ENCODE assay signal across 28 cellular contexts in the genomic region with DNA sequence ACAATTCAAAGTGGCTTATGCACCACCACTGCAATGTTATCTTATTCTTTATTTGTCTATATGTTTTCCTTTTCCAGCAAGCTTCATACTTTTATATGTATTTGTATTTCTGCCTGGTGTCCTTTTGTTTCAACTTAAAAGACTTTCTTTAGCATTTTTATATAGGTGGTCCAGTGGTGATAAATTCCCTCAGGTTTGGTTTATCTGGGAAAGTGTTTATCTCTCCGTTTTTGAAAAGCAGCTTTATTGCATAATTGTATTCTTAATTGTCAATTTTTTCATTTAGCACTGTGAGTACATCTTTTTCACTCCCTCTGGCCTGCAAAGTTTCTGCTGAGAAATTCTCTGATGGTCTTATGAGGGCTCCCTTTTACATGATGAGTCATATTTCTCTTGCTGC.
"Had no signal": no experiment of that assay in that cellular context is flagged by ENCODE, and none has a peak within 500 bp of the region (broad histone marks: within the 10 kb centered on the region; RNA-seq: fewer than 3 reads in every experiment).

No MANE protein-coding gene starts in this region.

- ATAC-seq: effector memory CD8-positive, alpha-beta T cell; esophagus mucosa; foreskin keratinocyte; gastrocnemius medialis; gastroesophageal sphincter; heart left ventricle; heart right ventricle had no signal

- H3K27me3 ChIP-seq: colonic mucosa, dorsolateral prefrontal cortex, esophagus muscularis mucosa, esophagus squamous epithelium, foreskin keratinocyte, gastrocnemius medialis, gastroesophageal sphincter, heart left ventricle, heart right ventricle, hepatocyte had no signal

- FAIRE-seq: colon, endometrium, endothelial cell of umbilical vein, frontal cortex had no signal

- DNase-seq: colonic mucosa; cortex of kidney; dermis blood vessel endothelial cell; dorsolateral prefrontal cortex; effector CD4-positive, alpha-beta T cell; effector CD8-positive, alpha-beta T cell; effector memory CD4-positive, alpha-beta T cell; effector memory CD8-positive, alpha-beta T cell; endodermal cell; erythroblast; esophagus squamous epithelium; foreskin fibroblast; foreskin keratinocyte; gastrocnemius medialis; glutamatergic neuron; head of caudate nucleus; heart left ventricle; heart right ventricle had no signal

- H3K4me2 ChIP-seq: hepatocyte had no signal

- H3K4me3 ChIP-seq: colonic mucosa, coronary artery, dorsolateral prefrontal cortex, esophagus muscularis mucosa, esophagus squamous epithelium, gastrocnemius medialis, gastroesophageal sphincter, heart left ventricle, heart right ventricle, hepatocyte had no signal

- H2AFZ ChIP-seq: hepatocyte had no signal

- H3K36me3 ChIP-seq: colonic mucosa, esophagus muscularis mucosa, esophagus squamous epithelium, gastrocnemius medialis, gastroesophageal sphincter, heart left ventricle, heart right ventricle had no signal

- H3K79me2 ChIP-seq: hepatocyte had no signal

- H3K4me1 ChIP-seq: colonic mucosa, esophagus muscularis mucosa, esophagus squamous epithelium, gastrocnemius medialis, gastroesophageal sphincter, heart left ventricle, heart right ventricle had no signal

- H3K9me3 ChIP-seq: colonic mucosa, esophagus squamous epithelium, gastrocnemius medialis had no signal

- H3K27ac ChIP-seq: colonic mucosa, coronary artery, dorsolateral prefrontal cortex, epithelial cell of prostate, esophagus muscularis mucosa, esophagus squamous epithelium, foreskin keratinocyte, gastrocnemius medialis, gastroesophageal sphincter, heart left ventricle, heart right ventricle, hepatocyte had no signal
